ENCODE assay signal across 8 cellular contexts in genomic region chr19:6765738-6766356, GRCh38.
DNase-seq lines count a peak whose midpoint lies in the region; ATAC-seq and TF ChIP-seq lines count a peak whose summit lies in the region.

No MANE protein-coding gene starts in this region.

- TF ChIP-seq CTCF in RWPE1 (conservative IDR thresholded peaks at IDR 0.05; ENCODE audit: low read depth) = no peak

- CTCF ChIA-PET in RWPE1 (lab: Yijun Ruan, JAX) = no interaction called here

- POLR2A ChIA-PET in RWPE1 (lab: Yijun Ruan, JAX; ENCODE audit: low non-redundant PET) = no interaction called here

- peak overlapping the region; percentile 83 for H3K27ac ChIP-seq in RWPE1

- no peak for ATAC-seq in stimulated activated naive CD8-positive, alpha-beta T cell treated with anti-CD3 and anti-CD28 coated beads, Interleukin-15, amount 100 ng/mL, for 72 hours
- no peak for ATAC-seq in GM18907 (IDR thresholded peaks at IDR 0.05; ENCODE audit: unreplicated experiment)
- no peak for ATAC-seq in GM19328 (IDR thresholded peaks at IDR 0.05; ENCODE audit: unreplicated experiment)

- H3K36me3 ChIP-seq in iPS-15b (ENCODE audit: control insufficient read depth, insufficient read depth, low read length) = peaks cover under 1% of the 10 kb centered on the region

- peak overlapping the region; percentile 7 to 84 for H3K27ac Mint-ChIP-seq in stimulated activated naive CD8-positive, alpha-beta T cell treated with anti-CD3 and anti-CD28 coated beads, Interleukin-15, amount 100 ng/mL, for 72 hours

- peaks cover 28% of the 10 kb centered on the region for H3K4me1 Mint-ChIP-seq in stimulated activated naive CD8-positive, alpha-beta T cell treated with anti-CD3 and anti-CD28 coated beads, Interleukin-15, amount 100 ng/mL, for 72 hours

- H3K4me3 ChIP-seq in iPS-15b (ENCODE audit: low read depth, low read length) = peak overlapping the region; percentile 98

- H3K9me3 ChIP-seq in iPS-15b (ENCODE audit: control insufficient read depth, insufficient read depth, low read length) = no peaks in the 10 kb centered on the region

- peak overlapping the region; percentile 81 to 95 for H3K4me3 Mint-ChIP-seq in stimulated activated naive CD8-positive, alpha-beta T cell treated with anti-CD3 and anti-CD28 coated beads, Interleukin-15, amount 100 ng/mL, for 72 hours

- H3K27me3 Mint-ChIP-seq in stimulated activated naive CD8-positive, alpha-beta T cell treated with anti-CD3 and anti-CD28 coated beads, Interleukin-15, amount 100 ng/mL, for 72 hours = no peaks in the 10 kb centered on the region

- no peaks in the 10 kb centered on the region for H3K27me3 ChIP-seq in iPS-15b (ENCODE audit: control insufficient read depth, insufficient read depth, low read length)

- no peaks in the 10 kb centered on the region for H3K9me3 Mint-ChIP-seq in stimulated activated naive CD8-positive, alpha-beta T cell treated with anti-CD3 and anti-CD28 coated beads, Interleukin-15, amount 100 ng/mL, for 72 hours

- peak; percentile 55 for DNase-seq in SIG-M5 treated with dmso at 0.1 percent for 504 hours (lab: John Stamatoyannopoulos, UW; ENCODE audit: unreplicated experiment)
- DNase-seq in SIG-M5 (lab: John Stamatoyannopoulos, UW) = no peak
- peak; percentile 92 for DNase-seq in RWPE1 (ENCODE audit: low spot score)
- no peak for DNase-seq in stimulated activated naive CD8-positive, alpha-beta T cell treated with anti-CD3 and anti-CD28 coated beads, Interleukin-15, amount 100 ng/mL, for 72 hours
- no peak for DNase-seq in globus pallidus (ENCODE audit: low spot score)

- peak overlapping the region; percentile 26 for H3K9ac ChIP-seq in iPS-15b (ENCODE audit: low read depth, low read length)

- peaks cover 13% of the 10 kb centered on the region for H3K4me1 ChIP-seq in iPS-15b (ENCODE audit: control insufficient read depth, insufficient read depth, low read length)

Comparison
In these comparisons a context has a peak if more than half of its experiments do, and no peak if none do; other contexts are left out.
1. DNase-seq: peak in SIG-M5 treated with dmso at 0.1 percent for 504 hours (single experiment) and RWPE1 (single experiment); none in SIG-M5 (single experiment), stimulated activated naive CD8-positive, alpha-beta T cell treated with anti-CD3 and anti-CD28 coated beads, Interleukin-15, amount 100 ng/mL, for 72 hours (0 of 2) and globus pallidus (single experiment).